Comparison of ENCODE assay signal across 21 cellular contexts in the genomic region with DNA sequence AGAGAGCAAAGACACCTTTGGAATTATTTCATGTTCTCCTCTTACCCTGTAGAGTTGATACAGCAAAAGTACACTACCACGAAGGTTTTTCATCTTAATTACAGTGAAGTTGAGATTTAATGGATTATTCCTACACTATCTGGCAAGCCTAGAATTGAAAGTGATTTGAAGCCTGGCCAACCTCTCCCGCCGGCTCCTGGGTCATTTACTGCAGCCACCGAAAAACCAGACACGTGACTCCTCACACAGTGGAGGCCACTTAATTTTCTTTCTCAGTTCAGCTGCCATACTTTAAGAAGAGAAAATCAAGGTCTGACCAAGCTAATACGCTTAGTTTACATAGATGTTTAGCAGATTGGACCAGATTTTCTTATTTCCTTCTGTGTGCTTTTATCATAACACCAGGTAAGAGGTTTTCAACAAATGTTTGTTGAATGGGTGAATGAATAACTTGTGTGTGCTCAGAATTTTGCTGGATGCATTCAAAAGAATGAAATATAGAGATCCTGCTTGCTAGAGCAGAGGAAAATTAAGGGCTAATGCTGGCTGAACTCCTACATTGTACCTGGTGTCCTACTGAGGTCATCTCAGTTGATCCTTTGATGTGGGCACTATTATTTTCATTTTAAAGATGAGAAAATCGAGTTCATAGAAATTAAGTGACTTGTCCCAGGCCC.
"Had no signal": no experiment of that assay in that cellular context is flagged by ENCODE, and none has a peak within 500 bp of the region (broad histone marks: within the 10 kb centered on the region; RNA-seq: fewer than 3 reads in every experiment).

No MANE protein-coding gene starts in this region.

- H3K9ac ChIP-seq: SK-N-SH had no signal

- ATAC-seq: Panc1, PC-3 had no signal

- DNase-seq: KBM-7; NCI-H1105; NCI-H1417; NCI-H1436 treated with DMSO at 0.1 percent for 48 hours; NCI-H1694; NCI-H1930; NCI-H2081; NCI-H2107; NCI-H2227 treated with DMSO at 0.1 percent for 48 hours; NCI-H524; NCI-H526 treated with DMSO at 0.1 percent for 48 hours; NCI-H748 treated with DMSO at 0.1 percent for 48 hours; NK-92 treated with Interleukin-12 subunit alpha and Interleukin-12 subunit beta, amount 100 ng/mL, for 24 hours; PC-3; SHP77; SK-N-SH; SW 1271 had no signal

- H3K27ac ChIP-seq: HL-60, RWPE1 had no signal

- FAIRE-seq: HTR-8/SVneo had no signal

- H3K9me2 ChIP-seq: SK-N-SH had no signal

- H3K9me3 ChIP-seq: SK-N-SH had no signal

- H3K4me2 ChIP-seq: SK-N-SH had no signal
